Comparison of ENCODE assay signal across 9 cellular contexts in the genomic region with DNA sequence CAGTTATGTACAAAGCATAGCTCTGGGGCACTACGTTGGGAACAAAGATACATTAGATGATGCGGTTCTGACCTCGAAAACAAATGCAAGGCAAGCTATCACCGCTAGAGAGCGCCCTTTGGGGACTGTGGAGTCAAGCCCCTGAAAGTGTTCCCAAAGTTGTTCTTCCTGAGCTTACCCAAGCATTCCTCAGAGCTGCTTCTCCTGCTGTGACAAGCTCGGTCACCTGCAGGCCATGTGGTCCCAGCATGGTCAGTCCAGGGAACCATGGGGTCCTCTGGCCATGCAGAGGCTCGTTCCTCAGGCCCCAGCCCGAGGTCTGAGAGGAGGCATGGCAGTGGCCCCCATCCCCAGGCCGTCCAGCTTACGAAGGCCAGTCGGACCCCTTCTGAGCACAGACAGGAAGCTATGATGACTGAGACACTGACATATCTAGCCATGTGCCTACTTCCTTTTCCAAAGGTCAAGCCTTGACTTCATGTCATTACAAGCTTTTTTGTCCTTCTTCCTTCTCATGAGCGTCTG.
DNase-seq lines count a peak whose midpoint lies in the region; ATAC-seq and TF ChIP-seq lines count a peak whose summit lies in the region.
"Had no signal": no experiment of that assay in that cellular context is flagged by ENCODE, and none has a peak within 500 bp of the region (broad histone marks: within the 10 kb centered on the region; RNA-seq: fewer than 3 reads in every experiment).

No MANE protein-coding gene starts in this region.

- no peak overlapping the region for H3K4me3 Mint-ChIP-seq in activated CD4-positive, alpha-beta T cell treated with anti-CD3 and anti-CD28 coated beads, Interleukin-2, amount 10 ng/mL, durations not matched to agents 24 days and 14 days
- H3K4me3 Mint-ChIP-seq: nephron had no signal

- DNase-seq in H7 (peak; percentile 90), erythroblast (lab: John Stamatoyannopoulos, UW) (peak; percentile 9 to 33), GM13976 (ENCODE audit: low spot score) (no peak), NCI-H1092 (lab: John Stamatoyannopoulos, UW) (no peak), NCI-H774 (lab: John Stamatoyannopoulos, UW) (no peak)
- peak; percentile 85 for DNase-seq in activated CD4-positive, alpha-beta T cell treated with anti-CD3 and anti-CD28 coated beads, Interleukin-2, amount 10 ng/mL, durations not matched to agents 24 days and 14 days
- peak in 2 of 3 experiments; percentile 16 to 41 for DNase-seq in stimulated activated CD4-positive, alpha-beta T cell treated with anti-CD3 and anti-CD28 coated beads, TNF-alpha, amount 100 ng/mL, for 24 hours (ENCODE audit: low read depth in 3 of 3)

- ATAC-seq in HG02938 (IDR thresholded peaks at IDR 0.05; ENCODE audit: unreplicated experiment) = no peak

- TF ChIP-seq CTCF in GM13976 (IDR thresholded peaks at IDR 0.05; ENCODE audit: borderline replicate concordance, control extremely low read depth, extremely low read depth, insufficient read depth, missing control alignments) = no peak

- peaks cover 24% of the 10 kb centered on the region for H3K36me3 Mint-ChIP-seq in activated CD4-positive, alpha-beta T cell treated with anti-CD3 and anti-CD28 coated beads, Interleukin-2, amount 10 ng/mL, durations not matched to agents 24 days and 14 days (ENCODE audit: low read depth)

- no peak for TF ChIP-seq POLR2A in erythroblast (IDR thresholded peaks at IDR 0.05; ENCODE audit: low read length)

- in situ Hi-C loops in GM13976 (cut with MboI; ENCODE audit: low sequenced_read_pairs, unreplicated experiment) = no loop called here

- H3K27me3 Mint-ChIP-seq in activated CD4-positive, alpha-beta T cell treated with anti-CD3 and anti-CD28 coated beads, Interleukin-2, amount 10 ng/mL, durations not matched to agents 24 days and 14 days = no peaks in the 10 kb centered on the region

- no peaks in the 10 kb centered on the region for H3K27me3 ChIP-seq in H7 (ENCODE audit: control insufficient read depth, insufficient read depth, low read length)

- intact Hi-C loops in activated CD4-positive, alpha-beta T cell treated with anti-CD3 and anti-CD28 coated beads, Interleukin-2, amount 10 ng/mL, durations not matched to agents 24 days and 14 days (cut with micrococcal nuclease) = loop anchor here (2.0 kb wide), 1 partner anchor 149 kb away; no protein-coding TSS in a partner anchor

- H3K36me3 ChIP-seq in H7 (replicated peaks; ENCODE audit: control insufficient read depth, insufficient read depth, low read length) = no peaks in the 10 kb centered on the region

- H3K27ac Mint-ChIP-seq in activated CD4-positive, alpha-beta T cell treated with anti-CD3 and anti-CD28 coated beads, Interleukin-2, amount 10 ng/mL, durations not matched to agents 24 days and 14 days = peak overlapping the region; percentile 84
- H3K27ac Mint-ChIP-seq: nephron had no signal

- no peaks in the 10 kb centered on the region for H3K9me3 Mint-ChIP-seq in activated CD4-positive, alpha-beta T cell treated with anti-CD3 and anti-CD28 coated beads, Interleukin-2, amount 10 ng/mL, durations not matched to agents 24 days and 14 days
- H3K9me3 Mint-ChIP-seq: nephron had no signal

- no peak overlapping the region for H3K4me3 ChIP-seq in H7 (ENCODE audit: insufficient read depth, low read depth, low read length)

- peaks cover 33% of the 10 kb centered on the region for H3K4me1 Mint-ChIP-seq in activated CD4-positive, alpha-beta T cell treated with anti-CD3 and anti-CD28 coated beads, Interleukin-2, amount 10 ng/mL, durations not matched to agents 24 days and 14 days

Comparison
In these comparisons a context has a peak if more than half of its experiments do, and no peak if none do; other contexts are left out.
1. DNase-seq: peak in H7 (single experiment), activated CD4-positive, alpha-beta T cell treated with anti-CD3 and anti-CD28 coated beads, Interleukin-2, amount 10 ng/mL, durations not matched to agents 24 days and 14 days (single experiment), erythroblast (2 of 2) and stimulated activated CD4-positive, alpha-beta T cell treated with anti-CD3 and anti-CD28 coated beads, TNF-alpha, amount 100 ng/mL, for 24 hours (2 of 3); none in GM13976 (single experiment), NCI-H1092 (single experiment) and NCI-H774 (single experiment).